In the genomic region with DNA sequence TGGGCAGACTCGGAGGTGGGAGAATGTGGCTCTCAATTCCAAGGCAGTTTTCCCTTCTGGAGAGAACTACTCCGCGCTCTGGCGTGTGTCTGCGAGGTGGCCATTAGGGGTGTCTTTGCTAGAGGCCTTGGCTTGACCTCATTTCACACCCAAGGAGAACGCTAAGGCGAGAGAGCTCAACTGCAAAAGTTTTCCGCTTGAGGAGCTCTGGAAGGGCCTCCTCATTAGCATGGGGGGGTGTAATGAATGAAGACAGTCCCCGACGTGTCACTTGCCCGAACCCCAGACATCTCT, we compare ENCODE assay signal across 8 cellular contexts. TPM values are rescaled to one million over a fixed set of nuclear protein-coding genes. Genes with fewer than 3 reads are reported as not detected.
DNase-seq lines count a peak whose midpoint lies in the region; ATAC-seq and TF ChIP-seq lines count a peak whose summit lies in the region.

No MANE protein-coding gene starts in this region.

- H3K9ac ChIP-seq in parathyroid adenoma, result peak overlapping the region; percentile 11

- H3K27ac ChIP-seq in parathyroid adenoma, result peak overlapping the region; percentile 92

- POLR2A ChIA-PET in WTC11 (lab: Charles Lee), result interaction anchor here (0.5 to 2.9 kb wide), 7 partner anchors 10 to 326 kb away, joined by 3 to 8 read pairs (median 4); no protein-coding TSS in a partner anchor

- H2AFZ ChIP-seq in parathyroid adenoma, result peak overlapping the region; percentile 90

- CTCF ChIA-PET in WTC11 (lab: Charles Lee), result interaction anchor here (0.6 to 2.5 kb wide), 6 partner anchors 10 to 327 kb away, joined by 3 to 14 read pairs (median 4); no protein-coding TSS in a partner anchor

- peaks cover 26% of the 10 kb centered on the region for H3K9me3 Mint-ChIP-seq in WTC11

- H3K4me2 ChIP-seq in parathyroid adenoma (ENCODE audit: low read length), result peak overlapping the region; percentile 98

- H3K36me3 ChIP-seq in parathyroid adenoma (ENCODE audit: control insufficient read depth, insufficient read depth, low read length), result no peaks in the 10 kb centered on the region

- H3K27me3 ChIP-seq in parathyroid adenoma (ENCODE audit: control insufficient read depth, insufficient read depth, low read length), result no peaks in the 10 kb centered on the region

- H3K4me3 Mint-ChIP-seq in WTC11, result peak overlapping the region; percentile 91

- peaks cover 4% of the 10 kb centered on the region for H3K79me2 ChIP-seq in parathyroid adenoma

- no peaks in the 10 kb centered on the region for H3K9me3 ChIP-seq in parathyroid adenoma (ENCODE audit: control insufficient read depth, low read length)

- ATAC-seq in GM18517 (IDR thresholded peaks at IDR 0.05; ENCODE audit: unreplicated experiment), result peak; percentile 19
- ATAC-seq in HG03025 (IDR thresholded peaks at IDR 0.05; ENCODE audit: low FRiP score, unreplicated experiment), result peak; percentile 17
- peak; percentile 2 for ATAC-seq in WTC11

- H3K4me3 ChIP-seq in fibroblast of pulmonary artery (replicated peaks; ENCODE audit: low read depth, low read length), result peak overlapping the region; percentile 92
- H3K4me3 ChIP-seq in parathyroid adenoma (ENCODE audit: low read depth, low read length), result peak overlapping the region; percentile 98

- no peaks in the 10 kb centered on the region for H3K4me1 ChIP-seq in parathyroid adenoma

- peak overlapping the region; percentile 99 for H3K27ac Mint-ChIP-seq in WTC11

- no peak for TF ChIP-seq CTCF in WTC11 (IDR thresholded peaks at IDR 0.05)
- no peak for TF ChIP-seq CTCF in fibroblast of pulmonary artery (IDR thresholded peaks at IDR 0.05; ENCODE audit: low read length, missing control alignments)
- no peak for TF ChIP-seq CTCF in parathyroid adenoma (IDR thresholded peaks at IDR 0.05)

- H3K36me3 Mint-ChIP-seq in WTC11, result peaks cover 28% of the 10 kb centered on the region

- peaks cover 3% of the 10 kb centered on the region; the same call in 1 of the 2 replicates for H3K27me3 Mint-ChIP-seq in WTC11 (ENCODE audit: low read depth)

- H3K4me1 Mint-ChIP-seq in WTC11, result peaks cover 32% of the 10 kb centered on the region

- DNase-seq in A172 (ENCODE audit: low spot score), result peak; percentile 19
- no peak for DNase-seq in WTC11 (ENCODE audit: low spot score)
- DNase-seq in fibroblast of pulmonary artery (ENCODE audit: low read depth), result peak; percentile 37
- no peak for DNase-seq in NCI-H2171 treated with DMSO at 0.1 percent for 48 hours (lab: John Stamatoyannopoulos, UW)
- DNase-seq in NCI-H1930 (lab: John Stamatoyannopoulos, UW), result no peak

TF ChIP-seq in WTC11, 78 proteins besides CTCF, POLR2A, EP300 and RAD21:
- TF ChIP-seq, protein P1, sequence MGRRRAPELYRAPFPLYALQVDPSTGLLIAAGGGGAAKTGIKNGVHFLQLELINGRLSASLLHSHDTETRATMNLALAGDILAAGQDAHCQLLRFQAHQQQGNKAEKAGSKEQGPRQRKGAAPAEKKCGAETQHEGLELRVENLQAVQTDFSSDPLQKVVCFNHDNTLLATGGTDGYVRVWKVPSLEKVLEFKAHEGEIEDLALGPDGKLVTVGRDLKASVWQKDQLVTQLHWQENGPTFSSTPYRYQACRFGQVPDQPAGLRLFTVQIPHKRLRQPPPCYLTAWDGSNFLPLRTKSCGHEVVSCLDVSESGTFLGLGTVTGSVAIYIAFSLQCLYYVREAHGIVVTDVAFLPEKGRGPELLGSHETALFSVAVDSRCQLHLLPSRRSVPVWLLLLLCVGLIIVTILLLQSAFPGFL (CRISPR knock-in tag; IDR thresholded peaks at IDR 0.05; ENCODE audit: borderline replicate concordance), result no peak
- no peak for TF ChIP-seq TEAD1 (CRISPR knock-in tag; IDR thresholded peaks at IDR 0.05)
- peak; percentile 28; the same call in 1 of the 2 replicates for TF ChIP-seq JUN (CRISPR knock-in tag; IDR thresholded peaks at IDR 0.05)
- TF ChIP-seq, protein P2, sequence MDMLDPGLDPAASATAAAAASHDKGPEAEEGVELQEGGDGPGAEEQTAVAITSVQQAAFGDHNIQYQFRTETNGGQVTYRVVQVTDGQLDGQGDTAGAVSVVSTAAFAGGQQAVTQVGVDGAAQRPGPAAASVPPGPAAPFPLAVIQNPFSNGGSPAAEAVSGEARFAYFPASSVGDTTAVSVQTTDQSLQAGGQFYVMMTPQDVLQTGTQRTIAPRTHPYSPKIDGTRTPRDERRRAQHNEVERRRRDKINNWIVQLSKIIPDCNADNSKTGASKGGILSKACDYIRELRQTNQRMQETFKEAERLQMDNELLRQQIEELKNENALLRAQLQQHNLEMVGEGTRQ (CRISPR knock-in tag; IDR thresholded peaks at IDR 0.05), result no peak

RNA-seq across cellular contexts. Expression of a gene that starts 0.7 kb away (rescaled TPM):
- total RNA-seq in A172 (2014; rRNA removed; shearing (Covaris generic)), result 31.1 and 41.3 TPM in 2 replicates
- 163 to 167 TPM (median 163 TPM) in 3 replicates for total RNA-seq in WTC11 (2021)

Comparison
In these comparisons a context has a peak if more than half of its experiments do, and no peak if none do; other contexts are left out.
1. DNase-seq: peak in A172 (single experiment) and fibroblast of pulmonary artery (single experiment); none in WTC11 (single experiment), NCI-H2171 treated with DMSO at 0.1 percent for 48 hours (single experiment) and NCI-H1930 (0 of 2).
2. Peak in every context shown above with its lines, with median percentiles within 50 percentile points of each other: ATAC-seq.